8 cellular contexts compared by ENCODE assay signal in the genomic region with DNA sequence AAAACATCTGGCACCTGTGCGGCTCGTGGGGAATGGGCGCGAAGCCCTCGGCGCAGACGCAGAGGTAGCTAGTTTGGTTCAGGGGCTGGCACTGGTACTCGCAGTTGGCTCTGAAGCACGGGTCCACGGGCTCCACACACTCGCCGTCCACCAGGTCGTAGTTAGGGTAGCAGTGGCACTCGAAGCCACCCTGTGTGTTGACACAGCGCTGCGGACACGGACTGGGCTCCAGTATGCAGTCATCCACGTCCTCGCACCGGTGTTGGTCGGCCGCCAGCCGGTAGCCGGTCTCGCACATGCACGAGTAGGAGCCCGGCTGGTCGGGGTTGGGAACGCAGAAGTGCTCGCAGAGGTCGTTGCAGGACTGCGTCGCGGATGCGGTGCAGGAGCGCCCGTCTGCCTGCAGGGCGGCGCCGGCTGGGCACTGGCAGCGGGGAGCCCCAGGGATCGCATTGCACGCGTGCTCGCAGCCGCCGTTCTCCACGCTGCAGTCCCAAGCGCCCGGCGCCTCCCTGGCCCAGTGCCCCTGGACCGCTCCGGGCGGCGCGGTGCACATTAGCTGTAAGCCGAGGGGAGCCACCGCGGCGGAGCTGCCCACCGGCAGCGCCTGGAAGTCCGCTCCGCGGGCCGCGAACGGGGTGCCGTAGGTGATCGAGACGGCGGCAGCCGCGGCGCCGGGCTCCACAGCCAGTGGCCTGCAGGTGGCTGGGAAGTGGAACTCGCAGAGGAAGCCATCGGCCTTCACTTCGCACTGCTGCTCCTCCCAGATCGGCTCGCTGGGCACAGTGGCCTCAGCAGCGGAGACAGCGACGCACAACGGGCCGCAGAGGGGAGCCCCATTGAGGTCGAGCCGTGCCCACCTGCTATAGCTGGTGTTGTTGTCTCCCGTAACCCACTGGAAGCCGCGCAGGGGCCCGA. TPM values are rescaled to one million over a fixed set of nuclear protein-coding genes. Genes with fewer than 3 reads are reported as not detected.
DNase-seq lines count a peak whose midpoint lies in the region; ATAC-seq and TF ChIP-seq lines count a peak whose summit lies in the region.

No MANE protein-coding gene starts in this region.

- no peaks in the 10 kb centered on the region for H3K36me3 ChIP-seq in heart right ventricle
- H3K36me3 ChIP-seq in CD8-positive, alpha-beta T cell (ENCODE audit: insufficient read depth, low read length), result no peaks in the 10 kb centered on the region
- no peaks in the 10 kb centered on the region for H3K36me3 ChIP-seq in HAP-1 (replicated peaks)

- peak overlapping the region; percentile 87 to 97 (median 92) for H3K27ac ChIP-seq in heart right ventricle
- no peak overlapping the region for H3K27ac ChIP-seq in CD8-positive, alpha-beta T cell (ENCODE audit: low read depth, low read length)

- H3K4me1 Mint-ChIP-seq in activated T-helper 17 cell treated with anti-CD3 and anti-CD28 coated beads, Interleukin-2, amount 50 U/mL, for 72 hours, result no peaks in the 10 kb centered on the region
- peaks cover 16% of the 10 kb centered on the region for H3K4me1 Mint-ChIP-seq in progenitor cell of endocrine pancreas (ENCODE audit: low read depth)
- H3K4me1 Mint-ChIP-seq in CD8-positive, alpha-beta T cell (ENCODE audit: low read depth), result peaks cover 3% of the 10 kb centered on the region

- H3K9me3 ChIP-seq in heart right ventricle, result no peaks in the 10 kb centered on the region
- no peaks in the 10 kb centered on the region for H3K9me3 ChIP-seq in CD8-positive, alpha-beta T cell (ENCODE audit: low read length)
- no peaks in the 10 kb centered on the region for H3K9me3 ChIP-seq in HAP-1

- intact Hi-C loops in heart right ventricle (cut with DNase I), result loop anchor here in 9 of 10 donors (5.0 to 10.0 kb wide), 9 partner anchors 184 to 356 kb away; partner anchors contain the start of gene NXT1 (in 1 of the 9)
- intact Hi-C loops in CD8-positive, alpha-beta T cell (cut with DNase I, micrococcal nuclease), result no loop called here

- DNase-seq in COR-L47 (lab: John Stamatoyannopoulos, UW) (peak; percentile 74), KG1 (lab: John Stamatoyannopoulos, UW) (peak; percentile 41), heart right ventricle (peak; percentile 50 to 75), progenitor cell of endocrine pancreas (ENCODE audit: low spot score, unreplicated experiment) (peak; percentile 25), HAP-1 (ENCODE audit: low spot score in 2 of 2) (no peak)
- no peak for DNase-seq in CD8-positive, alpha-beta T cell

- H3K27me3 ChIP-seq in heart right ventricle (peaks cover 0 to 62% (median 29%) of the 10 kb centered on the region in 7 donors), HAP-1 (ENCODE audit: low read depth) (no peaks in the 10 kb centered on the region)
- no peaks in the 10 kb centered on the region for H3K27me3 ChIP-seq in CD8-positive, alpha-beta T cell (ENCODE audit: insufficient read depth, low read length)

- H3K27me3 Mint-ChIP-seq in activated T-helper 17 cell treated with anti-CD3 and anti-CD28 coated beads, Interleukin-2, amount 50 U/mL, for 72 hours, result peaks cover 47% of the 10 kb centered on the region
- H3K27me3 Mint-ChIP-seq in progenitor cell of endocrine pancreas, result peaks cover 78% of the 10 kb centered on the region
- peaks cover 44% of the 10 kb centered on the region for H3K27me3 Mint-ChIP-seq in CD8-positive, alpha-beta T cell (ENCODE audit: low read depth)

- TF ChIP-seq CTCF in heart right ventricle (IDR thresholded peaks at IDR 0.05), result peak; percentile 26 to 66 (median 57)
- peak; percentile 58 for TF ChIP-seq CTCF in progenitor cell of endocrine pancreas (IDR thresholded peaks at IDR 0.05; ENCODE audit: unreplicated experiment)
- TF ChIP-seq CTCF in CD8-positive, alpha-beta T cell (IDR thresholded peaks at IDR 0.05), result no peak

- H3K27ac Mint-ChIP-seq in activated T-helper 17 cell treated with anti-CD3 and anti-CD28 coated beads, Interleukin-2, amount 50 U/mL, for 72 hours, result no peak overlapping the region
- no peak overlapping the region for H3K27ac Mint-ChIP-seq in progenitor cell of endocrine pancreas
- H3K27ac Mint-ChIP-seq in CD8-positive, alpha-beta T cell, result no peak overlapping the region

- H3K4me1 ChIP-seq in heart right ventricle (peaks cover 6 to 72% (median 66%) of the 10 kb centered on the region in 9 donors), HAP-1 (no peaks in the 10 kb centered on the region)
- H3K4me1 ChIP-seq in CD8-positive, alpha-beta T cell (ENCODE audit: insufficient read depth, low read length), result no peaks in the 10 kb centered on the region

- H3K9me3 Mint-ChIP-seq in activated T-helper 17 cell treated with anti-CD3 and anti-CD28 coated beads, Interleukin-2, amount 50 U/mL, for 72 hours, result no peaks in the 10 kb centered on the region
- H3K9me3 Mint-ChIP-seq in progenitor cell of endocrine pancreas (ENCODE audit: low read depth), result no peaks in the 10 kb centered on the region
- no peaks in the 10 kb centered on the region for H3K9me3 Mint-ChIP-seq in CD8-positive, alpha-beta T cell

- in situ Hi-C loops in HAP-1 (cut with MboI; ENCODE audit: low sequenced_read_pairs), result no loop called here

- POLR2A ChIA-PET in CD8-positive, alpha-beta T cell (lab: Charles Lee), result no interaction called here

- WGBS in heart right ventricle, 2 donors, result 3 to 5% methylated on average over 92 of the region's 92 CpGs

- ATAC-seq in activated T-helper 17 cell treated with anti-CD3 and anti-CD28 coated beads, Interleukin-2, amount 50 U/mL, for 72 hours (replicated peaks), result peak; percentile 46
- peak; percentile 22 to 62 (median 30) for ATAC-seq in heart right ventricle
- ATAC-seq in CD8-positive, alpha-beta T cell, result no peak
- no peak for ATAC-seq in GM19351 (IDR thresholded peaks at IDR 0.05; ENCODE audit: unreplicated experiment)

- peak overlapping the region; percentile 54 for H3K4me3 Mint-ChIP-seq in activated T-helper 17 cell treated with anti-CD3 and anti-CD28 coated beads, Interleukin-2, amount 50 U/mL, for 72 hours
- H3K4me3 Mint-ChIP-seq in progenitor cell of endocrine pancreas (ENCODE audit: low read depth), result peak overlapping the region; percentile 85
- no peak overlapping the region for H3K4me3 Mint-ChIP-seq in CD8-positive, alpha-beta T cell

- no peaks in the 10 kb centered on the region for H3K36me3 Mint-ChIP-seq in activated T-helper 17 cell treated with anti-CD3 and anti-CD28 coated beads, Interleukin-2, amount 50 U/mL, for 72 hours (ENCODE audit: low read depth)
- no peaks in the 10 kb centered on the region for H3K36me3 Mint-ChIP-seq in progenitor cell of endocrine pancreas (ENCODE audit: insufficient read depth)
- H3K36me3 Mint-ChIP-seq in CD8-positive, alpha-beta T cell, result no peaks in the 10 kb centered on the region

- peak overlapping the region; percentile 50 to 82 (median 70) for H3K4me3 ChIP-seq in heart right ventricle
- no peak overlapping the region for H3K4me3 ChIP-seq in CD8-positive, alpha-beta T cell (ENCODE audit: low read depth, low read length)
- no peak overlapping the region for H3K4me3 ChIP-seq in HAP-1

- CTCF ChIA-PET in CD8-positive, alpha-beta T cell (lab: Charles Lee), result no interaction called here

RNA-seq across cellular contexts. Expression of gene THBD, which starts 0.9 kb away (rescaled TPM):
- under 1 TPM in 1 of 2 donors, not detected in 1; 0.13 TPM for total RNA-seq in activated T-helper 17 cell treated with anti-CD3 and anti-CD28 coated beads, Interleukin-2, amount 50 U/mL, for 72 hours
- 10 to 100 TPM; 11.1 to 61.0 (median 17.4) TPM for total RNA-seq in heart right ventricle
- polyA plus RNA-seq in heart right ventricle, result 10 to 100 TPM; 12.0 to 20.6 TPM
- total RNA-seq in progenitor cell of endocrine pancreas, result 0.19 and 0.36 TPM in 2 replicates
- total RNA-seq in CD8-positive, alpha-beta T cell, result under 1 TPM; 0.14 to 0.16 TPM

RNA-seq across cellular contexts. Expression of gene SSTR4, which starts 13.4 kb away (rescaled TPM):
- total RNA-seq in activated T-helper 17 cell treated with anti-CD3 and anti-CD28 coated beads, Interleukin-2, amount 50 U/mL, for 72 hours, result not detected
- total RNA-seq in heart right ventricle, result not detected
- not detected for polyA plus RNA-seq in heart right ventricle
- total RNA-seq in progenitor cell of endocrine pancreas, result not detected in 2 replicates
- total RNA-seq in CD8-positive, alpha-beta T cell, result not detected

RNA-seq across cellular contexts. Expression of gene CD93, which starts 37.6 kb away (rescaled TPM):
- 1 to 10 TPM; 5.4 to 6.7 TPM for total RNA-seq in activated T-helper 17 cell treated with anti-CD3 and anti-CD28 coated beads, Interleukin-2, amount 50 U/mL, for 72 hours
- total RNA-seq in heart right ventricle, result 10 to 100 TPM; 29.6 to 85.0 (median 40.0) TPM
- polyA plus RNA-seq in heart right ventricle, result 10 to 100 TPM; 12.7 to 24.9 TPM
- 0.04 TPM in 1 of 2 replicates, not detected in the other for total RNA-seq in progenitor cell of endocrine pancreas
- under 1 TPM; 0.14 to 0.16 TPM for total RNA-seq in CD8-positive, alpha-beta T cell

Comparison
In these comparisons a context has a peak if more than half of its experiments do, and no peak if none do; other contexts are left out.
1. DNase-seq: peak in COR-L47 (single experiment), KG1 (single experiment), heart right ventricle (2 of 2) and progenitor cell of endocrine pancreas (single experiment); none in CD8-positive, alpha-beta T cell (0 of 7) and HAP-1 (0 of 2).
2. ATAC-seq: peak in activated T-helper 17 cell treated with anti-CD3 and anti-CD28 coated beads, Interleukin-2, amount 50 U/mL, for 72 hours (single experiment) and heart right ventricle (8 of 8); none in CD8-positive, alpha-beta T cell (single experiment) and GM19351 (single experiment).
3. H3K4me3 ChIP-seq: peak in heart right ventricle (10 of 10); none in CD8-positive, alpha-beta T cell (single experiment) and HAP-1 (single experiment).
4. intact Hi-C loops: an anchor here in heart right ventricle (5.0 to 10.0 kb wide); none called in CD8-positive, alpha-beta T cell.